Comparison of ENCODE assay signal across 9 cellular contexts in genomic region chr19:47723573-47723923, GRCh38. TPM values are rescaled to one million over a fixed set of nuclear protein-coding genes. Genes with fewer than 3 reads are reported as not detected.
DNase-seq lines count a peak whose midpoint lies in the region; ATAC-seq, FAIRE-seq and TF ChIP-seq lines count a peak whose summit lies in the region.
"Had no signal": no experiment of that assay in that cellular context is flagged by ENCODE, and none has a peak within 500 bp of the region (broad histone marks: within the 10 kb centered on the region; RNA-seq: fewer than 3 reads in every experiment).

No MANE protein-coding gene starts in this region.

- H3K9me2 ChIP-seq in MM.1S (replicated peaks; ENCODE audit: insufficient read depth, low read length), result no peaks in the 10 kb centered on the region

- intact Hi-C loops in esophagus squamous epithelium (cut with DNase I), result no loop called here

- H3K9me3 ChIP-seq in Peyer's patch, result no peaks in the 10 kb centered on the region
- H3K9me3 ChIP-seq in esophagus squamous epithelium, result no peaks in the 10 kb centered on the region
- no peaks in the 10 kb centered on the region for H3K9me3 ChIP-seq in MM.1S (replicated peaks; ENCODE audit: insufficient read depth, low read length)

- no peak overlapping the region for H3K4me2 ChIP-seq in MM.1S (ENCODE audit: low read depth, low read length)

- ATAC-seq in HG02759 (IDR thresholded peaks at IDR 0.05; ENCODE audit: unreplicated experiment), result no peak

- H3K4me1 ChIP-seq in Peyer's patch (peaks cover 0 to 25% (median 0%) of the 10 kb centered on the region in 4 donors), esophagus squamous epithelium (peaks cover 37 to 98% (median 73%) of the 10 kb centered on the region in 3 donors), MM.1S (ENCODE audit: low read length) (no peaks in the 10 kb centered on the region)

- H2AFZ ChIP-seq in MM.1S (ENCODE audit: low read length), result no peak overlapping the region

- H3F3A ChIP-seq in MM.1S (ENCODE audit: insufficient read depth, low read length), result no peaks in the 10 kb centered on the region

- H4K20me1 ChIP-seq in MM.1S (ENCODE audit: insufficient read depth, low read length), result no peaks in the 10 kb centered on the region

- no peaks in the 10 kb centered on the region for H3K79me2 ChIP-seq in MM.1S (ENCODE audit: low read length)

- 14 to 21% methylated on average over 8 of the region's 8 CpGs for WGBS in esophagus squamous epithelium, 2 donors

- TF ChIP-seq POLR2A in Peyer's patch (IDR thresholded peaks at IDR 0.05) (no peak), esophagus squamous epithelium (IDR thresholded peaks at IDR 0.05) (no peak), H54 (IDR thresholded peaks at IDR 0.05; ENCODE audit: low read depth, low read length) (no peak)

- no peak for TF ChIP-seq CTCF in Peyer's patch (IDR thresholded peaks at IDR 0.05)
- TF ChIP-seq CTCF in esophagus squamous epithelium (IDR thresholded peaks at IDR 0.05), result no peak
- TF ChIP-seq CTCF in MM.1S (IDR thresholded peaks at IDR 0.05; ENCODE audit: low read length), result no peak

- FAIRE-seq in H54 (lab: Jason Lieb, UNC), result no peak

- H3K27ac ChIP-seq in Peyer's patch, result peak overlapping the region in 3 of 4 donors; percentile 32 to 72 (median 70)
- peak overlapping the region; percentile 75 to 92 (median 86) for H3K27ac ChIP-seq in esophagus squamous epithelium
- H3K27ac ChIP-seq in MM.1S (ENCODE audit: low read length), result no peak overlapping the region

- H3K27me3 ChIP-seq in Peyer's patch (no peaks in the 10 kb centered on the region), esophagus squamous epithelium (no peaks in the 10 kb centered on the region), MM.1S (replicated peaks; ENCODE audit: insufficient read depth, low read length) (peaks cover 80% of the 10 kb centered on the region)

- DNase-seq in NCI-H2227 (lab: John Stamatoyannopoulos, UW; ENCODE audit: unreplicated experiment) (peak; percentile 54), NCI-H2227 treated with DMSO at 0.1 percent for 48 hours (lab: John Stamatoyannopoulos, UW) (no peak), Peyer's patch (peak in 1 of 3 donors; percentile 67), esophagus squamous epithelium (lab: John Stamatoyannopoulos, UW) (no peak), skeletal muscle cell (ENCODE audit: low read depth) (peak; percentile 69), H54 (ENCODE audit: insufficient read length, low spot score) (no peak), MM.1S (no peak)
- DNase-seq: CD4-positive, CD25-positive, alpha-beta regulatory T cell had no signal

- H3K9ac ChIP-seq in MM.1S (ENCODE audit: low read length), result no peak overlapping the region

- H3K36me3 ChIP-seq in Peyer's patch (no peaks in the 10 kb centered on the region), esophagus squamous epithelium (peaks cover 0 to 46% (median 7%) of the 10 kb centered on the region in 3 donors), MM.1S (replicated peaks; ENCODE audit: insufficient read depth, low read length) (no peaks in the 10 kb centered on the region)

- peak overlapping the region in 1 of 4 donors; percentile 24 for H3K4me3 ChIP-seq in Peyer's patch
- H3K4me3 ChIP-seq in esophagus squamous epithelium, result peak overlapping the region in 3 of 4 donors; percentile 13 to 60 (median 32)
- H3K4me3 ChIP-seq in skeletal muscle cell (ENCODE audit: low read depth, low read length), result no peak overlapping the region
- no peak overlapping the region for H3K4me3 ChIP-seq in MM.1S (ENCODE audit: low read length)

RNA-seq across cellular contexts. Expression of gene EHD2, which starts 10.3 kb away (rescaled TPM):
- total RNA-seq in Peyer's patch (100 to 1,000 TPM in 1 of 4 donors, 10 to 100 TPM in 3; 11.2 to 117 (median 23.0) TPM), esophagus squamous epithelium (10 to 100 TPM; 34.8 to 50.7 (median 39.2) TPM)

RNA-seq across cellular contexts. Expression of gene NOP53, which starts 21.8 kb away (rescaled TPM):
- total RNA-seq in Peyer's patch, result 100 to 1,000 TPM in 3 of 4 donors, 10 to 100 TPM in 1; 86.2 to 179 (median 159) TPM
- total RNA-seq in esophagus squamous epithelium, result 100 to 1,000 TPM; 118 to 522 (median 268) TPM

RNA-seq across cellular contexts. Expression of gene SELENOW, which starts 55.0 kb away (rescaled TPM):
- total RNA-seq in Peyer's patch, result 100 to 1,000 TPM; 247 to 321 (median 276) TPM
- total RNA-seq in esophagus squamous epithelium, result 100 to 1,000 TPM; 185 to 477 (median 324) TPM

Comparison
In these comparisons a context has a peak if more than half of its experiments do, and no peak if none do; other contexts are left out.
1. DNase-seq: peak in NCI-H2227 (single experiment) and skeletal muscle cell (single experiment); none in NCI-H2227 treated with DMSO at 0.1 percent for 48 hours (single experiment), esophagus squamous epithelium (single experiment), H54 (single experiment) and MM.1S (single experiment).
2. H3K4me3 ChIP-seq: peak in esophagus squamous epithelium (3 of 4); none in skeletal muscle cell (single experiment) and MM.1S (single experiment).